8 cellular contexts compared by ENCODE assay signal in genomic region chr18:80157708-80158343, GRCh38. TPM values are rescaled to one million over a fixed set of nuclear protein-coding genes. Genes with fewer than 3 reads are reported as not detected.
DNase-seq lines count a peak whose midpoint lies in the region; ATAC-seq and TF ChIP-seq lines count a peak whose summit lies in the region.

No MANE protein-coding gene starts in this region.

- H3K9me3 ChIP-seq in left ventricle myocardium inferior (replicated peaks): no peaks in the 10 kb centered on the region

- peaks cover 2% of the 10 kb centered on the region for H3K27me3 Mint-ChIP-seq in activated naive CD8-positive, alpha-beta T cell treated with anti-CD3 and anti-CD28 coated beads, Interleukin-2, amount 10 ng/mL, durations not matched to agents 7 days and 5 days

- no peaks in the 10 kb centered on the region for H3K36me3 ChIP-seq in left ventricle myocardium inferior

- no peaks in the 10 kb centered on the region for H3K4me1 Mint-ChIP-seq in activated naive CD8-positive, alpha-beta T cell treated with anti-CD3 and anti-CD28 coated beads, Interleukin-2, amount 10 ng/mL, durations not matched to agents 7 days and 5 days

- H3K9me3 Mint-ChIP-seq in activated naive CD8-positive, alpha-beta T cell treated with anti-CD3 and anti-CD28 coated beads, Interleukin-2, amount 10 ng/mL, durations not matched to agents 7 days and 5 days: no peaks in the 10 kb centered on the region

- H3K4me3 ChIP-seq in left ventricle myocardium inferior (no peak overlapping the region), retinal pigment epithelial cell (ENCODE audit: low read length) (no peak overlapping the region)

- H3K27ac ChIP-seq in left ventricle myocardium inferior (replicated peaks): no peak overlapping the region

- intact Hi-C loops in left ventricle myocardium inferior (cut with micrococcal nuclease): no loop called here

- DNase-seq in GF-D8 (lab: John Stamatoyannopoulos, UW) (peak; percentile 18), HT1080 (ENCODE audit: low read depth) (peak; percentile 39), SK-N-DZ (ENCODE audit: low spot score) (peak; percentile 76), left ventricle myocardium inferior (peak; percentile 76), retinal pigment epithelial cell (ENCODE audit: low read depth) (peak; percentile 26), cortex of kidney (lab: John Stamatoyannopoulos, UW) (no peak)
- peak; percentile 72 for DNase-seq in activated naive CD8-positive, alpha-beta T cell treated with anti-CD3 and anti-CD28 coated beads, Interleukin-2, amount 10 ng/mL, durations not matched to agents 7 days and 5 days

- H3K36me3 Mint-ChIP-seq in activated naive CD8-positive, alpha-beta T cell treated with anti-CD3 and anti-CD28 coated beads, Interleukin-2, amount 10 ng/mL, durations not matched to agents 7 days and 5 days: no peaks in the 10 kb centered on the region

- TF ChIP-seq CTCF in left ventricle myocardium inferior (IDR thresholded peaks at IDR 0.05; ENCODE audit: borderline replicate concordance) (peak; percentile 98), retinal pigment epithelial cell (conservative IDR thresholded peaks at IDR 0.05; ENCODE audit: low read depth, low read length) (peak; percentile 99)

- POLR2A ChIA-PET in activated naive CD8-positive, alpha-beta T cell treated with anti-CD3 and anti-CD28 coated beads, Interleukin-2, amount 10 ng/mL, durations not matched to agents 7 days and 5 days (lab: Charles Lee): no interaction called here

- no peaks in the 10 kb centered on the region for H3K4me1 ChIP-seq in left ventricle myocardium inferior

- no peak overlapping the region for H3K4me3 Mint-ChIP-seq in activated naive CD8-positive, alpha-beta T cell treated with anti-CD3 and anti-CD28 coated beads, Interleukin-2, amount 10 ng/mL, durations not matched to agents 7 days and 5 days

- H3K27ac Mint-ChIP-seq in activated naive CD8-positive, alpha-beta T cell treated with anti-CD3 and anti-CD28 coated beads, Interleukin-2, amount 10 ng/mL, durations not matched to agents 7 days and 5 days: no peak overlapping the region

- no peak for ATAC-seq in activated naive CD8-positive, alpha-beta T cell treated with anti-CD3 and anti-CD28 coated beads, Interleukin-2, amount 10 ng/mL, durations not matched to agents 7 days and 5 days (ENCODE audit: low read depth)
- no peak for ATAC-seq in HG03039 (IDR thresholded peaks at IDR 0.05; ENCODE audit: unreplicated experiment)

- H3K27me3 ChIP-seq in left ventricle myocardium inferior (ENCODE audit: low read depth): peaks cover 9% of the 10 kb centered on the region

RNA-seq across cellular contexts. Expression of gene ADNP2, which starts 48.8 kb away (rescaled TPM):
- total RNA-seq in HT1080 (2014; rRNA removed; shearing (Covaris generic)): 23.0 and 23.7 TPM in 2 replicates
- 19.3 and 23.2 TPM in 2 replicates for polyA plus RNA-seq in HT1080 (2015; cell fraction: cytosol; rRNA removed)
- 23.4 and 24.2 TPM in 2 replicates for polyA plus RNA-seq in HT1080 (2015; cell fraction: nucleus; rRNA removed)
- 21.2 and 24.5 TPM in 2 replicates for polyA plus RNA-seq in SK-N-DZ (2014; cell fraction: cytosol; rRNA removed)
- 13.3 and 14.2 TPM in 2 replicates for polyA plus RNA-seq in SK-N-DZ (2014; cell fraction: nucleus; rRNA removed)
- total RNA-seq in activated naive CD8-positive, alpha-beta T cell treated with anti-CD3 and anti-CD28 coated beads, Interleukin-2, amount 10 ng/mL, durations not matched to agents 7 days and 5 days: 10 to 100 TPM; 23.2 to 24.4 TPM
- 7.5 TPM for total RNA-seq in left ventricle myocardium inferior
